25 cellular contexts compared by ENCODE assay signal in the genomic region with DNA sequence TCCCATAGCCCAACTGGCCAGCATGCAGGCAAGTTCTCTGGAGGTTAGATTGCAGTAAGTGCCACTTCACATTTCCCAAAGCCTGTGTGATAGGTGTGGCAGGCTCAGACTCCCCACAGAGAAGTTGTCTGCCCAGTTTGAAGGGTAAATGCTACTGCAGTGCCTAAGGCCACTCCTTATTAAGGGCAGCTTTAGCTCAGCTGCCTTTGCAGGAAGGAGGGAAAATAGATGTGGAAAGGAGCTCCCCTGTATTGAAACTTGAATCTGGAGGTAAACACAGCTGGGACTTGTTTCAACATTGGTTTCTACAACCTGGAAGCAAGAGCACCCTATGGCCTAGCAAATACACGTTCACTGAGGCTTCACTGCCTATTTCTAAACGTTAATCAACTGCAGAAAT. TPM values are rescaled to one million over a fixed set of nuclear protein-coding genes. Genes with fewer than 3 reads are reported as not detected.
A peak's percentile ranks its signal among the peaks of the same experiment; 100 is the strongest.
DNase-seq lines count a peak whose midpoint lies in the region; ATAC-seq and TF ChIP-seq lines count a peak whose summit lies in the region.
"Had no signal": no experiment of that assay in that cellular context is flagged by ENCODE, and none has a peak within 500 bp of the region (broad histone marks: within the 10 kb centered on the region; RNA-seq: fewer than 3 reads in every experiment).

No MANE protein-coding gene starts in this region.

- DNase-seq in DMS79 (lab: John Stamatoyannopoulos, UW), result peak; percentile 26
- DNase-seq in NCI-H2029 treated with DMSO at 0.1 percent for 48 hours (lab: John Stamatoyannopoulos, UW), result peak; percentile 47
- DNase-seq in SHP77 treated with DMSO at 0.1 percent for 48 hours (lab: John Stamatoyannopoulos, UW), result peak; percentile 5
- no peak for DNase-seq in mucosa of descending colon
- DNase-seq in NCI-H1048 (lab: John Stamatoyannopoulos, UW), result no peak
- no peak for DNase-seq in GM19238 (ENCODE audit: insufficient read length, low spot score)
- DNase-seq: activated CD4-positive, alpha-beta T cell treated with anti-CD3 and anti-CD28 coated beads, Interleukin-2, amount 50 U/mL, for 4 hours; activated effector memory CD4-positive, alpha-beta T cell treated with anti-CD3 and anti-CD28 coated beads, Interleukin-2, amount 50 U/mL, for 16 hours; brain microvascular endothelial cell; CD4-positive, CD25-positive, alpha-beta regulatory T cell; GOT3; hippocampal formation; islet precursor cell; Kasumi-1; NCI-H2171 treated with DMSO at 0.1 percent for 48 hours; NK-92 treated with Interleukin-12 subunit alpha and Interleukin-12 subunit beta, amount 100 ng/mL, for 24 hours; stimulated activated CD4-positive, alpha-beta T cell treated with anti-CD3 and anti-CD28 coated beads, Interleukin-1b, Interleukin-23, amount 100 ng/mL, for 48 hours; testis; WERI-Rb-1 had no signal

- intact Hi-C loops in mucosa of descending colon (cut with DNase I, micrococcal nuclease), result no loop called here

- H3K27ac ChIP-seq in gastroesophageal sphincter, result no peak overlapping the region
- H3K27ac ChIP-seq: brain microvascular endothelial cell, esophagus muscularis mucosa, skin epidermis, testis, WERI-Rb-1 had no signal

- H3K4me3 ChIP-seq in mucosa of descending colon, result no peak overlapping the region
- H3K4me3 ChIP-seq in gastroesophageal sphincter, result no peak overlapping the region
- H3K4me3 ChIP-seq: esophagus muscularis mucosa, skin epidermis, testis had no signal

- ATAC-seq in mucosa of descending colon (peak; percentile 32), HG02981 (IDR thresholded peaks at IDR 0.05; ENCODE audit: unreplicated experiment) (no peak), gastroesophageal sphincter (no peak)
- ATAC-seq: Panc1; stimulated activated effector memory CD8-positive, alpha-beta T cell treated with anti-CD3 and anti-CD28 coated beads, Interleukin-12 subunit alpha, Interleukin-12 subunit beta, amount 100 ng/mL, for 72 hours had no signal

- no peaks in the 10 kb centered on the region for H3K27me3 ChIP-seq in gastroesophageal sphincter
- H3K27me3 ChIP-seq: brain microvascular endothelial cell, esophagus muscularis mucosa, testis had no signal

- H3K9me3 ChIP-seq in mucosa of descending colon (no peaks in the 10 kb centered on the region), gastroesophageal sphincter (no peaks in the 10 kb centered on the region)
- H3K9me3 ChIP-seq: esophagus muscularis mucosa, testis had no signal

- 7 to 10% methylated on average over 2 of the region's 2 CpGs for WGBS in gastroesophageal sphincter (ENCODE audit: low coverage in 1 of 2), 2 donors

- no peak for TF ChIP-seq EP300 in gastroesophageal sphincter (IDR thresholded peaks at IDR 0.05)

- TF ChIP-seq CTCF in mucosa of descending colon (IDR thresholded peaks at IDR 0.05) (no peak), gastroesophageal sphincter (IDR thresholded peaks at IDR 0.05) (no peak)

- no peaks in the 10 kb centered on the region for H3K36me3 ChIP-seq in mucosa of descending colon (ENCODE audit: low read depth)
- no peaks in the 10 kb centered on the region for H3K36me3 ChIP-seq in gastroesophageal sphincter
- H3K36me3 ChIP-seq: brain microvascular endothelial cell, esophagus muscularis mucosa, WERI-Rb-1 had no signal

- TF ChIP-seq POLR2A in gastroesophageal sphincter (IDR thresholded peaks at IDR 0.05), result no peak

- H3K4me1 ChIP-seq in mucosa of descending colon (ENCODE audit: low read depth) (no peaks in the 10 kb centered on the region), gastroesophageal sphincter (no peaks in the 10 kb centered on the region)
- H3K4me1 ChIP-seq: testis had no signal

RNA-seq across cellular contexts. Expression of a gene that starts 22.4 kb away (rescaled TPM):
- total RNA-seq in mucosa of descending colon, result 1 to 10 TPM; 1.0 to 6.8 (median 1.7) TPM
- 10 to 100 TPM in 1 of 4 donors, 1 to 10 TPM in 3; 6.6 to 12.0 (median 8.9) TPM for total RNA-seq in gastroesophageal sphincter

Comparison
In these comparisons a context has a peak if more than half of its experiments do, and no peak if none do; other contexts are left out.
1. DNase-seq: peak in DMS79 (single experiment), NCI-H2029 treated with DMSO at 0.1 percent for 48 hours (single experiment) and SHP77 treated with DMSO at 0.1 percent for 48 hours (single experiment); none in mucosa of descending colon (0 of 3), NCI-H1048 (single experiment) and GM19238 (single experiment).